15 cellular contexts compared by ENCODE assay signal in the genomic region with DNA sequence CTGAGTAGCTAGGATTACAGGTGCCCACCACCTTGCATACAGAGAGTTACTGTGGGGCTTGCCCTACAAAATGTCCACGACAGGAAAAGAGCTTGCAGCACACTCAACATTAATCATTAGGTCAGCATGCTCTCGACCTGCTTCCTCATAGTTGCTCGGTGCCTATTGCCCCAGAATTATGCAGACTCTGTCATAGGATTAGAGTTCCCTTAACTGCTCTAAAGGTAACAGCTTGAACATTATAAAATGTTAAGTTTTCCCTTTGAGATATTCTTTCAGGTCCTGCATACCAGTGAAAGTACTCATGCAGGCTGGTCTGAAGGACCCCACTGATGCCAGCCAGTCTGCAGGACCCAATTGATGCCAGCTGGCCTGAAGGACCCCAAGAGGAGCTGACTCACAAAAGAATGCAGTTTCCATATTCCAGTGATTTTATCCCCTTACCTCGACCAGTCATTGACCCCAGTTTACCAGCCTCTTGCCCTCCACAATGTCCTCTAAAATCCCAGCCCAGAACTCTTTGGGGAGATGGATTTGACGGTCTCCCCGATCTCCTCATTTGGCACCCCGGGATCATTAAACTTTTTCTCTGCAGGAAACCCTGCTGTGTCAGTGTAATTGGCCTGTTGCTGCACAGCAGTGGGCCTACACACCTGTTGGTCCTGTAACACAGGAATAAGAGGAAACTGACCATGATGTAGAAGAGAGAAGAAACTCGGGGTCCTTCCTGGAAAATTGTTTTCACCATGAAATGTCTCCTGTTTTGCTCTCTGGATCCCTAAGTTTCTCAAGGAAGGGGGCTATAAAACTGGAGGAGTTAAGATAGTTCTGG. TPM values are rescaled to one million over a fixed set of nuclear protein-coding genes. Genes with fewer than 3 reads are reported as not detected.
DNase-seq lines count a peak whose midpoint lies in the region; ATAC-seq and TF ChIP-seq lines count a peak whose summit lies in the region.
"Had no signal": no experiment of that assay in that cellular context is flagged by ENCODE, and none has a peak within 500 bp of the region (broad histone marks: within the 10 kb centered on the region; RNA-seq: fewer than 3 reads in every experiment).

No MANE protein-coding gene starts in this region.

- peak; percentile 18 for ATAC-seq in mucosa of descending colon
- ATAC-seq in HG03342 (IDR thresholded peaks at IDR 0.05; ENCODE audit: unreplicated experiment) = no peak
- ATAC-seq: body of pancreas, Panc1 had no signal

- H3K27me3 ChIP-seq in BLaER1 treated with 17β-estradiol and CSF1 and Interleukin-3, amounts not matched to agents 10 nM and 100 nM = no peaks in the 10 kb centered on the region
- H3K27me3 ChIP-seq: body of pancreas had no signal

- POLR2A ChIA-PET in HEK293 (lab: Yijun Ruan, JAX) = no interaction called here

- peaks cover 0 to 53% (median 27%) of the 10 kb centered on the region in 11 experiments; a peak in 17 of 22 replicates for H3K36me3 ChIP-seq in BLaER1 treated with 17β-estradiol and CSF1 and Interleukin-3, amounts not matched to agents 10 nM and 100 nM
- no peaks in the 10 kb centered on the region for H3K36me3 ChIP-seq in HEK293 (ENCODE audit: control insufficient read depth in 2 of 2, insufficient read depth in 1 of 2, low read length in 2 of 2)
- H3K36me3 ChIP-seq in mucosa of descending colon (ENCODE audit: low read depth) = no peaks in the 10 kb centered on the region

- TF ChIP-seq CTCF in HEK293 (tag by site-specific recombination; IDR thresholded peaks at IDR 0.05) = no peak
- no peak for TF ChIP-seq CTCF in mucosa of descending colon (IDR thresholded peaks at IDR 0.05)

- peak overlapping the region in 5 of 11 experiments; percentile 8 to 73 (median 28); a peak in 4 of 22 replicates for H3K9ac ChIP-seq in BLaER1 treated with 17β-estradiol and CSF1 and Interleukin-3, amounts not matched to agents 10 nM and 100 nM

- H3K4me1 ChIP-seq in BLaER1 treated with 17β-estradiol and CSF1 and Interleukin-3, amounts not matched to agents 10 nM and 100 nM = peaks cover 71 to 93% (median 81%) of the 10 kb centered on the region in 10 experiments
- H3K4me1 ChIP-seq in HEK293 (ENCODE audit: control insufficient read depth, insufficient read depth, low read length) (no peaks in the 10 kb centered on the region; the same call in 1 of the 2 replicates), mucosa of descending colon (ENCODE audit: low read depth) (peaks cover 9% of the 10 kb centered on the region)
- H3K4me1 ChIP-seq: body of pancreas had no signal

- H3K9me3 ChIP-seq in BLaER1 treated with 17β-estradiol and CSF1 and Interleukin-3, amounts not matched to agents 10 nM and 100 nM (replicated peaks in 1 of 11) = peaks cover 0 to 6% (median 4%) of the 10 kb centered on the region in 11 experiments; a peak in 4 of 22 replicates
- H3K9me3 ChIP-seq in HEK293 (ENCODE audit: control insufficient read depth, insufficient read depth, low read depth, low read length) (no peaks in the 10 kb centered on the region), mucosa of descending colon (no peaks in the 10 kb centered on the region)
- H3K9me3 ChIP-seq: body of pancreas had no signal

- no peak overlapping the region for H3K4me3 ChIP-seq in BLaER1 treated with 17β-estradiol and CSF1 and Interleukin-3, amounts not matched to agents 10 nM and 100 nM
- no peak overlapping the region for H3K4me3 ChIP-seq in HEK293 (ENCODE audit: low read depth, low read length)
- no peak overlapping the region for H3K4me3 ChIP-seq in mucosa of descending colon
- H3K4me3 ChIP-seq: body of pancreas, skin epidermis had no signal

- peak overlapping the region in 10 of 11 experiments; percentile 9 to 86 (median 60); a peak in 18 of 22 replicates for H3K27ac ChIP-seq in BLaER1 treated with 17β-estradiol and CSF1 and Interleukin-3, amounts not matched to agents 10 nM and 100 nM
- no peak overlapping the region for H3K27ac ChIP-seq in HEK293 (ENCODE audit: extremely low read depth, low read depth, low read length)
- H3K27ac ChIP-seq: body of pancreas had no signal

- peaks cover 0 to 54% (median 8%) of the 10 kb centered on the region in 11 experiments; a peak in 8 of 22 replicates for H4K20me1 ChIP-seq in BLaER1 treated with 17β-estradiol and CSF1 and Interleukin-3, amounts not matched to agents 10 nM and 100 nM

- peak; percentile 43 for DNase-seq in amniotic epithelial cell (ENCODE audit: low read depth)
- no peak for DNase-seq in mucosa of descending colon
- no peak for DNase-seq in LoVo (ENCODE audit: low spot score)
- no peak for DNase-seq in T-helper 9 cell
- DNase-seq in NCI-H1417 (lab: John Stamatoyannopoulos, UW) = no peak
- DNase-seq: activated CD4-positive, alpha-beta T cell treated with anti-CD3 and anti-CD28 coated beads for 4 hours; DMS53; NCI-H1436 had no signal

- CTCF ChIA-PET in HEK293 (lab: Yijun Ruan, JAX) = interaction anchor here (1.0 kb wide), 1 partner anchor 144 kb away, joined by 4 read pairs; no protein-coding TSS in a partner anchor

- H3K4me2 ChIP-seq in BLaER1 treated with 17β-estradiol and CSF1 and Interleukin-3, amounts not matched to agents 10 nM and 100 nM = peak overlapping the region; percentile 62 to 94 (median 85)

- intact Hi-C loops in mucosa of descending colon (cut with DNase I, micrococcal nuclease) = no loop called here

TF ChIP-seq in HEK293, 187 proteins besides CTCF, POLR2A, EP300 and RAD21:
- TF ChIP-seq KLF10 (tag by site-specific recombination; IDR thresholded peaks at IDR 0.05) (no peak), ZNF366 (tag by site-specific recombination; conservative IDR thresholded peaks at IDR 0.05) (no peak), ZNF157 (tag by site-specific recombination; IDR thresholded peaks at IDR 0.05) (no peak), SCRT1 (tag by site-specific recombination; IDR thresholded peaks at IDR 0.05; ENCODE audit: borderline replicate concordance) (peak; percentile 58; the same call in 1 of the 2 replicates), ZFP69B (tag by site-specific recombination; IDR thresholded peaks at IDR 0.05) (no peak), SCRT2 (tag by site-specific recombination; IDR thresholded peaks at IDR 0.05) (peak; percentile 75), ZNF521 (tag by site-specific recombination; IDR thresholded peaks at IDR 0.05) (no peak)
- TF ChIP-seq, protein P1, sequence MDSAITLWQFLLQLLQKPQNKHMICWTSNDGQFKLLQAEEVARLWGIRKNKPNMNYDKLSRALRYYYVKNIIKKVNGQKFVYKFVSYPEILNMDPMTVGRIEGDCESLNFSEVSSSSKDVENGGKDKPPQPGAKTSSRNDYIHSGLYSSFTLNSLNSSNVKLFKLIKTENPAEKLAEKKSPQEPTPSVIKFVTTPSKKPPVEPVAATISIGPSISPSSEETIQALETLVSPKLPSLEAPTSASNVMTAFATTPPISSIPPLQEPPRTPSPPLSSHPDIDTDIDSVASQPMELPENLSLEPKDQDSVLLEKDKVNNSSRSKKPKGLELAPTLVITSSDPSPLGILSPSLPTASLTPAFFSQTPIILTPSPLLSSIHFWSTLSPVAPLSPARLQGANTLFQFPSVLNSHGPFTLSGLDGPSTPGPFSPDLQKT (IDR thresholded peaks at IDR 0.05; ENCODE audit: borderline replicate concordance, low read depth, low read length) = no peak
- TF ChIP-seq, protein P2, sequence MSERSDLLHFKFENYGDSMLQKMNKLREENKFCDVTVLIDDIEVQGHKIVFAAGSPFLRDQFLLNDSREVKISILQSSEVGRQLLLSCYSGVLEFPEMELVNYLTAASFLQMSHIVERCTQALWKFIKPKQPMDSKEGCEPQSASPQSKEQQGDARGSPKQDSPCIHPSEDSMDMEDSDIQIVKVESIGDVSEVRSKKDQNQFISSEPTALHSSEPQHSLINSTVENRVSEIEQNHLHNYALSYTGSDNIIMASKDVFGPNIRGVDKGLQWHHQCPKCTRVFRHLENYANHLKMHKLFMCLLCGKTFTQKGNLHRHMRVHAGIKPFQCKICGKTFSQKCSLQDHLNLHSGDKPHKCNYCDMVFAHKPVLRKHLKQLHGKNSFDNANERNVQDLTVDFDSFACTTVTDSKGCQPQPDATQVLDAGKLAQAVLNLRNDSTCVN (tag by site-specific recombination; optimal IDR thresholded peaks at IDR 0.05) = no peak

RNA-seq across cellular contexts. Expression of a gene that starts 10.6 kb away (rescaled TPM):
- 10 to 100 TPM in 2 of 3 donors, 1 to 10 TPM in 1; 6.9 to 14.2 (median 10.3) TPM for total RNA-seq in mucosa of descending colon

RNA-seq across cellular contexts. Expression of a gene that starts 11.6 kb away (rescaled TPM):
- not detected for total RNA-seq in mucosa of descending colon

RNA-seq across cellular contexts. Expression of a gene that starts 37.1 kb away (rescaled TPM):
- under 1 TPM; 0.10 to 0.75 (median 0.22) TPM for total RNA-seq in mucosa of descending colon
- total RNA-seq: frontal cortex had no signal
